ENCODE assay signal across 8 cellular contexts in genomic region chr1:25799346-25799720, GRCh38. TPM values are rescaled to one million over a fixed set of nuclear protein-coding genes. Genes with fewer than 3 reads are reported as not detected.
A peak's percentile ranks its signal among the peaks of the same experiment; 100 is the strongest.
DNase-seq lines count a peak whose midpoint lies in the region; ATAC-seq and TF ChIP-seq lines count a peak whose summit lies in the region.

No MANE protein-coding gene starts in this region.

- H3K4me1 ChIP-seq in DOHH2 (ENCODE audit: control insufficient read depth, low read length) (peaks cover 44% of the 10 kb centered on the region), SJSA1 (replicated peaks) (peaks cover 14% of the 10 kb centered on the region)

- H3K9me2 ChIP-seq in DOHH2 (replicated peaks; ENCODE audit: control insufficient read depth, low read length): no peaks in the 10 kb centered on the region

- peaks cover 5% of the 10 kb centered on the region for H3K27me3 ChIP-seq in DOHH2 (ENCODE audit: control insufficient read depth, low read length)
- H3K27me3 ChIP-seq in SJSA1 (replicated peaks): no peaks in the 10 kb centered on the region

- peak overlapping the region; percentile 65 for H3K4me2 ChIP-seq in DOHH2 (ENCODE audit: low read length)

- DNase-seq in SJSA1 (ENCODE audit: low read depth in 1 of 2, low spot score in 2 of 2) (no peak), fibroblast of mammary gland (ENCODE audit: low read depth) (no peak), retina (peak; percentile 49), amniotic stem cell (lab: John Stamatoyannopoulos, UW) (no peak), NCI-H128 (lab: John Stamatoyannopoulos, UW; ENCODE audit: unreplicated experiment) (no peak)
- no peak for DNase-seq in stimulated activated CD4-positive, alpha-beta T cell treated with anti-CD3 and anti-CD28 coated beads, Interleukin-4, amount 100 ng/mL, for 24 hours

- H3K9me3 ChIP-seq in DOHH2 (ENCODE audit: control insufficient read depth, insufficient read depth, low read length) (no peaks in the 10 kb centered on the region), SJSA1 (replicated peaks) (no peaks in the 10 kb centered on the region)

- H3F3A ChIP-seq in DOHH2 (ENCODE audit: control insufficient read depth, insufficient read depth): peaks cover 4% of the 10 kb centered on the region; the same call in 1 of the 2 replicates

- H3K79me2 ChIP-seq in DOHH2 (ENCODE audit: control insufficient read depth, low read length): no peaks in the 10 kb centered on the region

- ATAC-seq in esophagus mucosa: no peak

- TF ChIP-seq CTCF in DOHH2 (IDR thresholded peaks at IDR 0.05; ENCODE audit: low read depth, low read length, poor library complexity, severe bottlenecking) (no peak), fibroblast of mammary gland (conservative IDR thresholded peaks at IDR 0.05; ENCODE audit: control insufficient read depth, insufficient read depth, low read depth, low read length) (no peak)

- H3K27ac ChIP-seq in DOHH2 (ENCODE audit: low read depth, low read length) (no peak overlapping the region), SJSA1 (peak overlapping the region; percentile 46; the same call in 1 of the 2 replicates)

- H3K36me3 ChIP-seq in DOHH2 (ENCODE audit: control insufficient read depth, low read length): no peaks in the 10 kb centered on the region
- H3K36me3 ChIP-seq in SJSA1: peaks cover 6% of the 10 kb centered on the region; the same call in 1 of the 2 replicates

- H3K4me3 ChIP-seq in DOHH2 (ENCODE audit: low read length) (peak overlapping the region; percentile 61; the same call in 1 of the 2 replicates), SJSA1 (peak overlapping the region; percentile 44), fibroblast of mammary gland (ENCODE audit: control insufficient read depth, low read depth, low read length) (peak overlapping the region; percentile 45)

- H4K20me1 ChIP-seq in DOHH2 (ENCODE audit: control insufficient read depth, insufficient read depth, low read depth, low read length): 0 out of 2 replicates have a peak, but pooled peaks cover 3% of the 10 kb centered on the region

RNA-seq across cellular contexts. Expression of gene SELENON, which starts 0.7 kb away (rescaled TPM):
- total RNA-seq in SJSA1 (2014; rRNA removed; shearing (Covaris generic)): 12.7 and 26.0 TPM in 2 replicates
- 35.2 TPM for total RNA-seq in esophagus mucosa

RNA-seq across cellular contexts. Expression of gene MTFR1L, which starts 20.4 kb away (rescaled TPM):
- 48.9 and 51.6 TPM in 2 replicates for total RNA-seq in SJSA1 (2014; rRNA removed; shearing (Covaris generic))
- 20.6 TPM for total RNA-seq in esophagus mucosa

RNA-seq across cellular contexts. Expression of gene AUNIP, which starts 59.9 kb away (rescaled TPM):
- 5.9 and 9.5 TPM in 2 replicates for total RNA-seq in SJSA1 (2014; rRNA removed; shearing (Covaris generic))
- total RNA-seq in esophagus mucosa: 3.3 TPM
